2 cellular contexts compared by ENCODE assay signal in the genomic region with DNA sequence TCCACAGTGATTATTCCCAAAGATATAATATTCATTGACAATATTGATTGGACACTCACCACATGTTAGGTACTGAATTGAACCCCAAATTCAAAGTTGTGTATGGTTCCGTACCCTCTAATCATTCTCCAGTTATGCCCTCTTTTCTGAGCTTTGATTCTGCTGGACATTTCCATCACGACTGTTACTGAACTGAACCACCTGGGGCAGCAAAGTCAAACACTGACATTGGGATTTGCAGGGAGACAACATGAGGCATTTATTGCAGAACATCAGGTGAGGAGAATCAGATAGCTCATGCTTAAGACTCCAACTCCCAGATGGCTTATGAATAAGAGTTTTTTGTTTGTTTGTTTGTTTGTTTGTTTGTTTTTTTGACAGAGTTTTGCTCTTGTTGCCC.
TF ChIP-seq lines count a peak whose summit lies in the region.

No MANE protein-coding gene starts in this region.

TF ChIP-seq in IMR-90, 13 proteins besides CTCF, POLR2A, EP300 and RAD21:
- TF ChIP-seq CHD1 (IDR thresholded peaks at IDR 0.05; ENCODE audit: low read depth, low read length) (no peak), FOS (IDR thresholded peaks at IDR 0.05; ENCODE audit: low read depth, low read length) (no peak), MAZ (IDR thresholded peaks at IDR 0.05; ENCODE audit: borderline replicate concordance, low read depth, low read length) (no peak)
- TF ChIP-seq, protein P1, sequence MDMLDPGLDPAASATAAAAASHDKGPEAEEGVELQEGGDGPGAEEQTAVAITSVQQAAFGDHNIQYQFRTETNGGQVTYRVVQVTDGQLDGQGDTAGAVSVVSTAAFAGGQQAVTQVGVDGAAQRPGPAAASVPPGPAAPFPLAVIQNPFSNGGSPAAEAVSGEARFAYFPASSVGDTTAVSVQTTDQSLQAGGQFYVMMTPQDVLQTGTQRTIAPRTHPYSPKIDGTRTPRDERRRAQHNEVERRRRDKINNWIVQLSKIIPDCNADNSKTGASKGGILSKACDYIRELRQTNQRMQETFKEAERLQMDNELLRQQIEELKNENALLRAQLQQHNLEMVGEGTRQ (IDR thresholded peaks at IDR 0.05; ENCODE audit: low read depth, low read length) = no peak

TF ChIP-seq in liver, 16 proteins besides CTCF, POLR2A, EP300 and RAD21:
- TF ChIP-seq SP1 (IDR thresholded peaks at IDR 0.05) (no peak), HNF4A (conservative IDR thresholded peaks at IDR 0.05) (no peak), GABPA (IDR thresholded peaks at IDR 0.05 in 1 of 2, conservative IDR thresholded peaks at IDR 0.05 in 1 of 2) (no peak), RXRA (IDR thresholded peaks at IDR 0.05) (no peak)
TF ChIP-seq in liver: peak in this region for 0.
